Comparison of ENCODE assay signal across 10 cellular contexts in the genomic region with DNA sequence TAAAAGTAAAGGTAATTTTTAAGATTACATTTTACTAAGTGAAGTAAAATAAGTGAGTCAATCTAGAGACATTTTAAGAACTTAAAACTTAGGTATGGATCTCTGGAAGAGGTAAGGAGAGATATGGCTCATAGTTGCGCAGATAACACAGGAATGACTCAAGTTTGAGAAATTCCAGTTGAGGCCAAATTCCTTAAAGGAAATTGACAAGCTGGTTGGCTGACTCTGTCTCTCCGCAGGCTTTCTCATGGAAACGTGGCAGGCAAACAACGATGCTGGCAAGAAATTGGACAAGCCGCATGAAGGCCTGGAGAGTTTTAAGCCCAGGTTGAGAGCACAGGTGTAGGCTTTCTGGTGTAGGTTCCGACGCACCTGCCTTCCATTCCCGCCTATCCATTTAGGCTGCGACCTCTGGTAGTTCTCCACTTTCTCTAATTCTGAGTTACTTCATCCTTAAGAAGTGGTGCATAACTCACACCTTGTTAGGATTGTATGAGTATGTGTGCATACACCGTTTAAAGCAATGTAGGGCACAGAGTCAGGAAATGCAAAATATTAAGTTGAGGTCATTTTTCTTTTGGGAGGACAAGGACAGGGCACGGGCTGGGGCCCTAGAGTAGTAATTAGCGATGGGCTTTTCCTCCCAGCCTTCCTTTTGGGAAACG. TPM values are rescaled to one million over a fixed set of nuclear protein-coding genes. Genes with fewer than 3 reads are reported as not detected.
DNase-seq lines count a peak whose midpoint lies in the region; ATAC-seq and TF ChIP-seq lines count a peak whose summit lies in the region.
"Had no signal": no experiment of that assay in that cellular context is flagged by ENCODE, and none has a peak within 500 bp of the region (broad histone marks: within the 10 kb centered on the region; RNA-seq: fewer than 3 reads in every experiment).

No MANE protein-coding gene starts in this region.

- no peak for TF ChIP-seq POLR2A in esophagus squamous epithelium (IDR thresholded peaks at IDR 0.05)

- no peaks in the 10 kb centered on the region for H3K79me2 ChIP-seq in PC-3 (ENCODE audit: low read length)
- no peaks in the 10 kb centered on the region for H3K79me2 ChIP-seq in neural progenitor cell (ENCODE audit: low read depth)

- H3K27ac ChIP-seq in PC-3 (ENCODE audit: low read length), result peak overlapping the region; percentile 86
- no peak overlapping the region for H3K27ac ChIP-seq in esophagus squamous epithelium
- no peak overlapping the region for H3K27ac ChIP-seq in neural progenitor cell
- H3K27ac ChIP-seq: sigmoid colon had no signal

- POLR2A ChIA-PET in PC-3 (lab: Charles Lee; ENCODE audit: unreplicated experiment), result no interaction called here
- POLR2A ChIA-PET in activated CD8-positive, alpha-beta T cell treated with anti-CD3 and anti-CD28 coated beads for 36 hours (lab: Charles Lee), result no interaction called here

- no peak overlapping the region for H3K27ac Mint-ChIP-seq in neural progenitor cell
- no peak overlapping the region for H3K27ac Mint-ChIP-seq in activated CD8-positive, alpha-beta T cell treated with anti-CD3 and anti-CD28 coated beads for 36 hours
- H3K27ac Mint-ChIP-seq: activated naive CD8-positive, alpha-beta T cell treated with anti-CD3 and anti-CD28 coated beads, Interleukin-2, amount 50 U/mL, for 24 hours had no signal

- H3K36me3 Mint-ChIP-seq in neural progenitor cell, result no peaks in the 10 kb centered on the region
- no peaks in the 10 kb centered on the region for H3K36me3 Mint-ChIP-seq in activated CD8-positive, alpha-beta T cell treated with anti-CD3 and anti-CD28 coated beads for 36 hours (ENCODE audit: low read depth)

- H3K9me3 ChIP-seq in PC-3 (ENCODE audit: low read length) (no peaks in the 10 kb centered on the region), esophagus squamous epithelium (no peaks in the 10 kb centered on the region), neural progenitor cell (ENCODE audit: low read depth) (no peaks in the 10 kb centered on the region)
- H3K9me3 ChIP-seq: sigmoid colon had no signal

- 25 to 53% methylated on average over 13 of the region's 13 CpGs for WGBS in esophagus squamous epithelium, 2 donors

- TSS peak; percentile 86 for BruUV-seq in PC-3 (replicated peaks; lab: Mats Ljungman, UMichigan)

- H3K9me3 Mint-ChIP-seq in neural progenitor cell, result no peaks in the 10 kb centered on the region
- no peaks in the 10 kb centered on the region for H3K9me3 Mint-ChIP-seq in activated CD8-positive, alpha-beta T cell treated with anti-CD3 and anti-CD28 coated beads for 36 hours
- H3K9me3 Mint-ChIP-seq: activated naive CD8-positive, alpha-beta T cell treated with anti-CD3 and anti-CD28 coated beads, Interleukin-2, amount 50 U/mL, for 24 hours had no signal

- H3K9ac ChIP-seq in PC-3 (ENCODE audit: low read length), result peak overlapping the region; percentile 24; the same call in 1 of the 2 replicates
- no peak overlapping the region for H3K9ac ChIP-seq in neural progenitor cell

- peak; percentile 75 for DNase-seq in EH (ENCODE audit: low read depth)
- peak; percentile 95 for DNase-seq in PC-3
- no peak for DNase-seq in esophagus squamous epithelium (lab: John Stamatoyannopoulos, UW)
- no peak for DNase-seq in neural progenitor cell (ENCODE audit: low spot score)
- DNase-seq in GDM1 (lab: John Stamatoyannopoulos, UW), result no peak
- DNase-seq in LoVo (ENCODE audit: low spot score), result no peak
- no peak for DNase-seq in activated CD8-positive, alpha-beta T cell treated with anti-CD3 and anti-CD28 coated beads for 36 hours
- DNase-seq: sigmoid colon had no signal

- H3K4me1 Mint-ChIP-seq in neural progenitor cell, result no peaks in the 10 kb centered on the region
- H3K4me1 Mint-ChIP-seq in activated CD8-positive, alpha-beta T cell treated with anti-CD3 and anti-CD28 coated beads for 36 hours (ENCODE audit: low read depth), result no peaks in the 10 kb centered on the region
- H3K4me1 Mint-ChIP-seq: activated naive CD8-positive, alpha-beta T cell treated with anti-CD3 and anti-CD28 coated beads, Interleukin-2, amount 50 U/mL, for 24 hours had no signal

- H3K4me1 ChIP-seq in PC-3 (ENCODE audit: insufficient read depth, low read length) (peaks cover 34% of the 10 kb centered on the region), esophagus squamous epithelium (peaks cover 0 to 12% (median 4%) of the 10 kb centered on the region in 3 donors), neural progenitor cell (no peaks in the 10 kb centered on the region)

- H3K9me2 ChIP-seq in PC-3 (replicated peaks; ENCODE audit: low read length), result no peaks in the 10 kb centered on the region

- intact Hi-C loops in PC-3 (cut with micrococcal nuclease), result loop anchor here (10.0 kb wide), 2 partner anchors 396 to 466 kb away; a partner anchor contains a TSS
- intact Hi-C loops in esophagus squamous epithelium (cut with DNase I), result no loop called here
- intact Hi-C loops in activated CD8-positive, alpha-beta T cell treated with anti-CD3 and anti-CD28 coated beads for 36 hours (cut with micrococcal nuclease), result no loop called here

- H2AFZ ChIP-seq in PC-3 (ENCODE audit: low read length), result peak overlapping the region; percentile 79
- H2AFZ ChIP-seq in neural progenitor cell (replicated peaks), result no peak overlapping the region

- CTCF ChIA-PET in PC-3 (lab: Charles Lee), result no interaction called here
- CTCF ChIA-PET in activated CD8-positive, alpha-beta T cell treated with anti-CD3 and anti-CD28 coated beads for 36 hours (lab: Charles Lee), result interaction anchor here (1.2 to 2.2 kb wide), 2 partner anchors 10 to 18 kb away, joined by 3 to 5 read pairs; no protein-coding TSS in a partner anchor

- no peak for TF ChIP-seq CTCF in PC-3 (conservative IDR thresholded peaks at IDR 0.05; ENCODE audit: low read depth, low read length)
- no peak for TF ChIP-seq CTCF in esophagus squamous epithelium (IDR thresholded peaks at IDR 0.05)
- TF ChIP-seq CTCF in neural progenitor cell (IDR thresholded peaks at IDR 0.05), result no peak
- no peak for TF ChIP-seq CTCF in activated CD8-positive, alpha-beta T cell treated with anti-CD3 and anti-CD28 coated beads for 36 hours (IDR thresholded peaks at IDR 0.05)

- peak; percentile 93 for ATAC-seq in PC-3
- no peak for ATAC-seq in HG03135 (IDR thresholded peaks at IDR 0.05; ENCODE audit: unreplicated experiment)
- no peak for ATAC-seq in activated CD8-positive, alpha-beta T cell treated with anti-CD3 and anti-CD28 coated beads for 36 hours

- peak overlapping the region; percentile 57 for H3K4me2 ChIP-seq in PC-3 (ENCODE audit: low read length)
- H3K4me2 ChIP-seq in neural progenitor cell, result no peak overlapping the region

- no peaks in the 10 kb centered on the region for H3K36me3 ChIP-seq in PC-3 (ENCODE audit: low read depth, low read length)
- H3K36me3 ChIP-seq in esophagus squamous epithelium, result no peaks in the 10 kb centered on the region
- H3K36me3 ChIP-seq in neural progenitor cell, result no peaks in the 10 kb centered on the region
- H3K36me3 ChIP-seq: sigmoid colon had no signal

- H3K27me3 ChIP-seq in PC-3 (ENCODE audit: low read length) (no peaks in the 10 kb centered on the region), esophagus squamous epithelium (peaks cover 0 to 40% (median 0%) of the 10 kb centered on the region in 4 donors), neural progenitor cell (no peaks in the 10 kb centered on the region)

- peaks cover 7% of the 10 kb centered on the region for H3K27me3 Mint-ChIP-seq in neural progenitor cell (ENCODE audit: insufficient read depth, low read depth)
- H3K27me3 Mint-ChIP-seq in activated CD8-positive, alpha-beta T cell treated with anti-CD3 and anti-CD28 coated beads for 36 hours, result peaks cover 34% of the 10 kb centered on the region

- H3F3A ChIP-seq in PC-3 (ENCODE audit: low read length, unreplicated experiment) (no peaks in the 10 kb centered on the region), neural progenitor cell (ENCODE audit: low read depth) (no peaks in the 10 kb centered on the region)

- peak overlapping the region; percentile 22 for H3K4me3 Mint-ChIP-seq in neural progenitor cell
- no peak overlapping the region for H3K4me3 Mint-ChIP-seq in activated CD8-positive, alpha-beta T cell treated with anti-CD3 and anti-CD28 coated beads for 36 hours
- H3K4me3 Mint-ChIP-seq: activated naive CD8-positive, alpha-beta T cell treated with anti-CD3 and anti-CD28 coated beads, Interleukin-2, amount 50 U/mL, for 24 hours had no signal

- H4K20me1 ChIP-seq in PC-3 (ENCODE audit: low read length) (no peaks in the 10 kb centered on the region), neural progenitor cell (ENCODE audit: low read depth) (no peaks in the 10 kb centered on the region)

- peak overlapping the region; percentile 17; the same call in 1 of the 2 replicates for H3K4me3 ChIP-seq in PC-3 (ENCODE audit: low read length)
- H3K4me3 ChIP-seq in esophagus squamous epithelium, result peak overlapping the region in 3 of 4 donors; percentile 8 to 53 (median 40)
- no peak overlapping the region for H3K4me3 ChIP-seq in neural progenitor cell

RNA-seq across cellular contexts. Expression of a gene that starts 0.6 kb away (rescaled TPM):
- total RNA-seq in PC-3 (2014; rRNA removed) (1.0 and 1.5 TPM in 2 replicates), esophagus squamous epithelium (1 to 10 TPM in 1 of 4 donors, not detected in 3; 1.4 TPM), neural progenitor cell (ENCODE audit: low replicate concordance) (not detected in 2 replicates)
- not detected for total RNA-seq in activated CD8-positive, alpha-beta T cell treated with anti-CD3 and anti-CD28 coated beads for 36 hours
- total RNA-seq: sigmoid colon had no signal

RNA-seq across cellular contexts. Expression of a gene that starts 57.2 kb away (rescaled TPM):
- total RNA-seq in PC-3 (2014; rRNA removed) (1.7 and 1.8 TPM in 2 replicates), esophagus squamous epithelium (10 to 100 TPM in 2 of 4 donors, 1 to 10 TPM in 2; 1.9 to 57.2 (median 8.5) TPM), neural progenitor cell (ENCODE audit: low replicate concordance) (not detected in 2 replicates)
- 1 to 10 TPM; 5.3 to 7.5 TPM for total RNA-seq in activated CD8-positive, alpha-beta T cell treated with anti-CD3 and anti-CD28 coated beads for 36 hours

Comparison
In these comparisons a context has a peak if more than half of its experiments do, and no peak if none do; other contexts are left out.
1. DNase-seq: peak in EH (single experiment) and PC-3 (single experiment); none in esophagus squamous epithelium (single experiment), neural progenitor cell (single experiment), GDM1 (single experiment), LoVo (single experiment) and activated CD8-positive, alpha-beta T cell treated with anti-CD3 and anti-CD28 coated beads for 36 hours (single experiment).